Comparison of ENCODE assay signal across 1 cellular context in the genomic region with DNA sequence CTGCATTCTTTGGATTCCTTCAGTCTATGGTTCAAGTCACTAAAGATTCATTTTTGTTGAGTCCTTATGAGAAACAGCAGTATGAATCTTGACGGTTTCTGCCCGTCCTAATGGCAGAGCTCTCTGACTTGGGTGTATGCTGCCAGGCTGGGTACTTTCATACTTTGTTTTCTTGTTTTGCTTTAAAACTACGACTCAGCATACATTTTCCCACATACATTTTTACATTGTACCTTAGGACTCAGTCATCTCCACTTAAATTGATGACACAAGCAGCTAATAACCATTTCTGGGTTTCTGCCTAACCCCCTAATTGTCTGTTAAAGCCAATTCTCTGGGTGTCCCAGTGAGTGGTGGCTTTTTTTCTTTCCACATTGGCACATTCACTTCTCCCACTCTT.
TF ChIP-seq lines count a peak whose summit lies in the region.

No MANE protein-coding gene starts in this region.

TF ChIP-seq in GM12878, 131 proteins besides CTCF, POLR2A, EP300 and RAD21 (continued from another document):
- TF ChIP-seq ZBTB4 (CRISPR knock-in tag; IDR thresholded peaks at IDR 0.05) (no peak), MYB (IDR thresholded peaks at IDR 0.05; ENCODE audit: borderline replicate concordance, low read depth, low read length) (no peak)
